Comparison of ENCODE assay signal across 1 cellular context in genomic region chr6:140344149-140344913, GRCh38.
TF ChIP-seq lines count a peak whose summit lies in the region.

No MANE protein-coding gene starts in this region.

TF ChIP-seq in HCT116, 20 proteins besides CTCF, POLR2A, EP300 and RAD21 (continued from another document):
- TF ChIP-seq ZBTB33 (IDR thresholded peaks at IDR 0.05; ENCODE audit: extremely low read depth, insufficient replicate concordance, low read length) (no peak), JUND (IDR thresholded peaks at IDR 0.05) (no peak), TCF7L2 (IDR thresholded peaks at IDR 0.05; ENCODE audit: borderline replicate concordance, extremely low read depth, insufficient read depth, insufficient read length) (no peak), YY1 (IDR thresholded peaks at IDR 0.05; ENCODE audit: extremely low read depth, insufficient replicate concordance, low read depth, low read length) (no peak), EGR1 (IDR thresholded peaks at IDR 0.05; ENCODE audit: low read depth) (no peak)
TF ChIP-seq in HCT116: peak in this region for 0.
